1 cellular context compared by ENCODE assay signal in the genomic region with DNA sequence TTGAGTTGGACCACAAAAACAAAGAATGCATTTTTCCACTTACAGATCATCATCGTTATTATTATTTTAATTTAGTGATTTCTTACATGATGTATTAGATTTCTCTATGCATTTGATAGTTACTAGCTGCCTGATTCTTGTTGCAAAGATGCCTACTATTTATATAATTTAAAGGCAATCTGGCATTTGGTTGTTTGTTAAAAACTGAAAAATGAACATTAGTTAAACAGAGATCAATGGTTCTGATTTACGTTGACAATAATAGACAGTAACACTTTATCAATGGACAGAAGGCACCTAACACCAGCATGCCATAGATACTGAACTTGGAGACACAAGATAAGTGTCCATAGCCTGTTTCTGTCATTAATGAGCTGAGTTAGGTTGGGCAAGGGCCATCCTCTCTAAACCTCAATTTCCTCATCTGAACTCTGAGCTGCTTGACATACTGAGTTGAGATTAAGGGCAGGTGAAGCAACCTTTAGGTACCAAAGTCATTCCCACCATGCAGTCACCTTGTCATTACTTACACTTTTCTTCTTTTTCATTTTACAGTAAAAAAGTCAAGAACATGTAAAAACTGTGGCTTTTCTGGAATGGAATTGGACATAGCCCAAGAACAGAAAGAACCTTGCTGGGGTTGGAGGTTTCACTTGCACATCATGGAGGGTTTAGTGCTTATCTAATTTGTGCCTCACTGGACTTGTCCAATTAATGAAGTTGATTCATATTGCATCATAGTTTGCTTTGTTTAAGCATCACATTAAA.
TF ChIP-seq lines count a peak whose summit lies in the region.

No MANE protein-coding gene starts in this region.

TF ChIP-seq in endothelial cell of umbilical vein, 7 proteins besides CTCF, POLR2A, EP300 and RAD21:
- TF ChIP-seq POLR2AphosphoS5 (IDR thresholded peaks at IDR 0.05; ENCODE audit: insufficient read depth, low read depth, low read length) = peak; percentile 13
- TF ChIP-seq EZH2 (IDR thresholded peaks at IDR 0.05; ENCODE audit: borderline replicate concordance, low read depth, low read length, severe bottlenecking) = no peak
